ENCODE assay signal across 1 cellular context in the genomic region with DNA sequence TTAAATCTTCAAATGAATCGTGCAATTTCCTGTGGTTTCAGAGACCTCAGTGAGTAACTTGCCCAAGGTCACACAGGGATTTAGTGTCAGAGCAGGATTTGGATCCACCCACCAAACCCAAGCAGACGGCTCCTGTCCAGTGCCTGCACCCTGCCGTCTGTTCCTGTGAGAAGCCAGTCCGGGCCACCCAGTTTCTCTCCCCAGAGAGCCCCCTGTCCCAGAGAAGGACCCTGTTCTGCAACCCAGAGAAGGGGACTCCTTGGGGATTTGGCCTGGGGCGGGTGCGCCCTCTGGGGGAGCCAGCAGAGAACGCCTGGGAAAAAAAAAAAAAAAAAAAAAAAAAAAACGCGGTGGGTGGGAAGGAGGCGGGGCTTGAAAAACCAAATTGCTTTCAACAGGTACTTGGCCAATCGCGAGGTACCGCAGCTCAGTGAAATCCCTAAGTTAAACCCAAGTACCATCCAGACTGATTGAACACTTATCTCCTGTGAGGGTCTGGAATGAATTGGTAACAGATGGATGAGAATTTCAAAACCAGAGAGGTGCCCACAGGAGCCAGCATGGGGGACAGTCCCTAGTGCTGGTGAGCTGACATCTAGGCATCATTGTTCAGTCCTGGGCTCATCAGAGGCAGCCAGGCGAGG.
TF ChIP-seq lines count a peak whose summit lies in the region.

No MANE protein-coding gene starts in this region.

TF ChIP-seq in K562, 482 proteins besides CTCF, POLR2A, EP300 and RAD21 (continued from another document):
- TF ChIP-seq, protein P1, sequence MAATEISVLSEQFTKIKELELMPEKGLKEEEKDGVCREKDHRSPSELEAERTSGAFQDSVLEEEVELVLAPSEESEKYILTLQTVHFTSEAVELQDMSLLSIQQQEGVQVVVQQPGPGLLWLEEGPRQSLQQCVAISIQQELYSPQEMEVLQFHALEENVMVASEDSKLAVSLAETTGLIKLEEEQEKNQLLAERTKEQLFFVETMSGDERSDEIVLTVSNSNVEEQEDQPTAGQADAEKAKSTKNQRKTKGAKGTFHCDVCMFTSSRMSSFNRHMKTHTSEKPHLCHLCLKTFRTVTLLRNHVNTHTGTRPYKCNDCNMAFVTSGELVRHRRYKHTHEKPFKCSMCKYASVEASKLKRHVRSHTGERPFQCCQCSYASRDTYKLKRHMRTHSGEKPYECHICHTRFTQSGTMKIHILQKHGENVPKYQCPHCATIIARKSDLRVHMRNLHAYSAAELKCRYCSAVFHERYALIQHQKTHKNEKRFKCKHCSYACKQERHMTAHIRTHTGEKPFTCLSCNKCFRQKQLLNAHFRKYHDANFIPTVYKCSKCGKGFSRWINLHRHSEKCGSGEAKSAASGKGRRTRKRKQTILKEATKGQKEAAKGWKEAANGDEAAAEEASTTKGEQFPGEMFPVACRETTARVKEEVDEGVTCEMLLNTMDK (IDR thresholded peaks at IDR 0.05; ENCODE audit: borderline replicate concordance, insufficient read depth, low read depth, low read length, poor library complexity, severe bottlenecking), result peak; percentile 51
- TF ChIP-seq ZNF766 (CRISPR knock-in tag; conservative IDR thresholded peaks at IDR 0.05) (no peak), NCOA1 (IDR thresholded peaks at IDR 0.05; ENCODE audit: low read depth) (no peak), ZNF274 (IDR thresholded peaks at IDR 0.05; ENCODE audit: borderline replicate concordance, low read depth, low read length) (no peak), CHCHD3 (CRISPR knock-in tag; IDR thresholded peaks at IDR 0.05) (no peak), HNRNPH1 (optimal IDR thresholded peaks at IDR 0.05; ENCODE audit: low read depth, low read length) (no peak), FOXK2 (conservative IDR thresholded peaks at IDR 0.05 in 1 of 2, IDR thresholded peaks at IDR 0.05 in 1 of 2; ENCODE audit: low read depth in 2 of 2) (no peak), EGR1 (conservative IDR thresholded peaks at IDR 0.05) (no peak), SMAD1 (IDR thresholded peaks at IDR 0.05; ENCODE audit: low read depth, low read length, partially characterized antibody) (no peak), IFI16 (CRISPR knock-in tag; IDR thresholded peaks at IDR 0.05) (no peak), SMC3 (conservative IDR thresholded peaks at IDR 0.05; ENCODE audit: insufficient read depth, low read depth, low read length) (0 out of 2 replicates have a peak, but pooled peaks have one; percentile 9), NEUROD1 (IDR thresholded peaks at IDR 0.05; ENCODE audit: borderline replicate concordance, low read depth, low read length, partially characterized antibody) (peak; percentile 21), MBD2 (IDR thresholded peaks at IDR 0.05; ENCODE audit: borderline replicate concordance, low read depth) (no peak), NFATC3 (IDR thresholded peaks at IDR 0.05) (no peak), DIDO1 (tag; IDR thresholded peaks at IDR 0.05; ENCODE audit: low read depth) (no peak), SMAD2 (IDR thresholded peaks at IDR 0.05; ENCODE audit: low read depth, low read length) (no peak), POU5F1 (IDR thresholded peaks at IDR 0.05; ENCODE audit: borderline replicate concordance, low read depth, low read length, partially characterized antibody) (no peak), NONO (IDR thresholded peaks at IDR 0.05; ENCODE audit: low read depth in 2 of 2, low read length in 1 of 2) (no peak), CREBBP (IDR thresholded peaks at IDR 0.05; ENCODE audit: low read depth, low read length) (no peak), XRCC3 (IDR thresholded peaks at IDR 0.05) (no peak), ZSCAN29 (IDR thresholded peaks at IDR 0.05) (no peak), ZNF384 (IDR thresholded peaks at IDR 0.05; ENCODE audit: low read depth, low read length) (peak; percentile 100), ZNF174 (CRISPR knock-in tag; IDR thresholded peaks at IDR 0.05) (no peak), SMARCB1 (IDR thresholded peaks at IDR 0.05; ENCODE audit: insufficient read length, low read depth) (no peak), ZBTB7A (IDR thresholded peaks at IDR 0.05; ENCODE audit: borderline replicate concordance, control insufficient read depth, low read depth, low read length) (0 out of 2 replicates have a peak, but pooled peaks have one; percentile 33), YY1 (IDR thresholded peaks at IDR 0.05; ENCODE audit: borderline replicate concordance in 1 of 3, control insufficient read depth in 1 of 3, extremely low read depth in 1 of 3, insufficient read depth in 3 of 3, insufficient read length in 1 of 3, insufficient replicate concordance in 2 of 3, low read depth in 1 of 3, low read length in 2 of 3) (no peak), KDM5B (IDR thresholded peaks at IDR 0.05; ENCODE audit: insufficient replicate concordance, low read depth, low read length) (no peak), ESRRA (IDR thresholded peaks at IDR 0.05; ENCODE audit: borderline replicate concordance, low read depth) (peak; percentile 70; the same call in 1 of the 2 replicates), MTA2 (IDR thresholded peaks at IDR 0.05; ENCODE audit: low read depth) (no peak)
- TF ChIP-seq, protein P2, sequence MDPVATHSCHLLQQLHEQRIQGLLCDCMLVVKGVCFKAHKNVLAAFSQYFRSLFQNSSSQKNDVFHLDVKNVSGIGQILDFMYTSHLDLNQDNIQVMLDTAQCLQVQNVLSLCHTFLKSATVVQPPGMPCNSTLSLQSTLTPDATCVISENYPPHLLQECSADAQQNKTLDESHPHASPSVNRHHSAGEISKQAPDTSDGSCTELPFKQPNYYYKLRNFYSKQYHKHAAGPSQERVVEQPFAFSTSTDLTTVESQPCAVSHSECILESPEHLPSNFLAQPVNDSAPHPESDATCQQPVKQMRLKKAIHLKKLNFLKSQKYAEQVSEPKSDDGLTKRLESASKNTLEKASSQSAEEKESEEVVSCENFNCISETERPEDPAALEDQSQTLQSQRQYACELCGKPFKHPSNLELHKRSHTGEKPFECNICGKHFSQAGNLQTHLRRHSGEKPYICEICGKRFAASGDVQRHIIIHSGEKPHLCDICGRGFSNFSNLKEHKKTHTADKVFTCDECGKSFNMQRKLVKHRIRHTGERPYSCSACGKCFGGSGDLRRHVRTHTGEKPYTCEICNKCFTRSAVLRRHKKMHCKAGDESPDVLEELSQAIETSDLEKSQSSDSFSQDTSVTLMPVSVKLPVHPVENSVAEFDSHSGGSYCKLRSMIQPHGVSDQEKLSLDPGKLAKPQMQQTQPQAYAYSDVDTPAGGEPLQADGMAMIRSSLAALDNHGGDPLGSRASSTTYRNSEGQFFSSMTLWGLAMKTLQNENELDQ (CRISPR knock-in tag; IDR thresholded peaks at IDR 0.05; ENCODE audit: borderline replicate concordance), result no peak
- TF ChIP-seq, protein P3, sequence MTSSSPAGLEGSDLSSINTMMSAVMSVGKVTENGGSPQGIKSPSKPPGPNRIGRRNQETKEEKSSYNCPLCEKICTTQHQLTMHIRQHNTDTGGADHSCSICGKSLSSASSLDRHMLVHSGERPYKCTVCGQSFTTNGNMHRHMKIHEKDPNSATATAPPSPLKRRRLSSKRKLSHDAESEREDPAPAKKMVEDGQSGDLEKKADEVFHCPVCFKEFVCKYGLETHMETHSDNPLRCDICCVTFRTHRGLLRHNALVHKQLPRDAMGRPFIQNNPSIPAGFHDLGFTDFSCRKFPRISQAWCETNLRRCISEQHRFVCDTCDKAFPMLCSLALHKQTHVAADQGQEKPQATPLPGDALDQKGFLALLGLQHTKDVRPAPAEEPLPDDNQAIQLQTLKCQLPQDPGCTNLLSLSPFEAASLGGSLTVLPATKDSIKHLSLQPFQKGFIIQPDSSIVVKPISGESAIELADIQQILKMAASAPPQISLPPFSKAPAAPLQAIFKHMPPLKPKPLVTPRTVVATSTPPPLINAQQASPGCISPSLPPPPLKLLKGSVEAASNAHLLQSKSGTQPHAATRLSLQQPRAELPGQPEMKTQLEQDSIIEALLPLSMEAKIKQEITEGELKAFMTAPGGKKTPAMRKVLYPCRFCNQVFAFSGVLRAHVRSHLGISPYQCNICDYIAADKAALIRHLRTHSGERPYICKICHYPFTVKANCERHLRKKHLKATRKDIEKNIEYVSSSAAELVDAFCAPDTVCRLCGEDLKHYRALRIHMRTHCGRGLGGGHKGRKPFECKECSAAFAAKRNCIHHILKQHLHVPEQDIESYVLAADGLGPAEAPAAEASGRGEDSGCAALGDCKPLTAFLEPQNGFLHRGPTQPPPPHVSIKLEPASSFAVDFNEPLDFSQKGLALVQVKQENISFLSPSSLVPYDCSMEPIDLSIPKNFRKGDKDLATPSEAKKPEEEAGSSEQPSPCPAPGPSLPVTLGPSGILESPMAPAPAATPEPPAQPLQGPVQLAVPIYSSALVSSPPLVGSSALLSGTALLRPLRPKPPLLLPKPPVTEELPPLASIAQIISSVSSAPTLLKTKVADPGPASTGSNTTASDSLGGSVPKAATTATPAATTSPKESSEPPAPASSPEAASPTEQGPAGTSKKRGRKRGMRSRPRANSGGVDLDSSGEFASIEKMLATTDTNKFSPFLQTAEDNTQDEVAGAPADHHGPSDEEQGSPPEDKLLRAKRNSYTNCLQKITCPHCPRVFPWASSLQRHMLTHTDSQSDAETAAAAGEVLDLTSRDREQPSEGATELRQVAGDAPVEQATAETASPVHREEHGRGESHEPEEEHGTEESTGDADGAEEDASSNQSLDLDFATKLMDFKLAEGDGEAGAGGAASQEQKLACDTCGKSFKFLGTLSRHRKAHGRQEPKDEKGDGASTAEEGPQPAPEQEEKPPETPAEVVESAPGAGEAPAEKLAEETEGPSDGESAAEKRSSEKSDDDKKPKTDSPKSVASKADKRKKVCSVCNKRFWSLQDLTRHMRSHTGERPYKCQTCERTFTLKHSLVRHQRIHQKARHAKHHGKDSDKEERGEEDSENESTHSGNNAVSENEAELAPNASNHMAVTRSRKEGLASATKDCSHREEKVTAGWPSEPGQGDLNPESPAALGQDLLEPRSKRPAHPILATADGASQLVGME (CRISPR knock-in tag; IDR thresholded peaks at IDR 0.05), result no peak
- TF ChIP-seq, protein P4, sequence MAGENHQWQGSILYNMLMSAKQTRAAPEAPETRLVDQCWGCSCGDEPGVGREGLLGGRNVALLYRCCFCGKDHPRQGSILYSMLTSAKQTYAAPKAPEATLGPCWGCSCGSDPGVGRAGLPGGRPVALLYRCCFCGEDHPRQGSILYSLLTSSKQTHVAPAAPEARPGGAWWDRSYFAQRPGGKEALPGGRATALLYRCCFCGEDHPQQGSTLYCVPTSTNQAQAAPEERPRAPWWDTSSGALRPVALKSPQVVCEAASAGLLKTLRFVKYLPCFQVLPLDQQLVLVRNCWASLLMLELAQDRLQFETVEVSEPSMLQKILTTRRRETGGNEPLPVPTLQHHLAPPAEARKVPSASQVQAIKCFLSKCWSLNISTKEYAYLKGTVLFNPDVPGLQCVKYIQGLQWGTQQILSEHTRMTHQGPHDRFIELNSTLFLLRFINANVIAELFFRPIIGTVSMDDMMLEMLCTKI (IDR thresholded peaks at IDR 0.05; ENCODE audit: partially characterized antibody), result no peak
- TF ChIP-seq, protein P5, sequence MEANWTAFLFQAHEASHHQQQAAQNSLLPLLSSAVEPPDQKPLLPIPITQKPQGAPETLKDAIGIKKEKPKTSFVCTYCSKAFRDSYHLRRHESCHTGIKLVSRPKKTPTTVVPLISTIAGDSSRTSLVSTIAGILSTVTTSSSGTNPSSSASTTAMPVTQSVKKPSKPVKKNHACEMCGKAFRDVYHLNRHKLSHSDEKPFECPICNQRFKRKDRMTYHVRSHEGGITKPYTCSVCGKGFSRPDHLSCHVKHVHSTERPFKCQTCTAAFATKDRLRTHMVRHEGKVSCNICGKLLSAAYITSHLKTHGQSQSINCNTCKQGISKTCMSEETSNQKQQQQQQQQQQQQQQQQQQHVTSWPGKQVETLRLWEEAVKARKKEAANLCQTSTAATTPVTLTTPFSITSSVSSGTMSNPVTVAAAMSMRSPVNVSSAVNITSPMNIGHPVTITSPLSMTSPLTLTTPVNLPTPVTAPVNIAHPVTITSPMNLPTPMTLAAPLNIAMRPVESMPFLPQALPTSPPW (CRISPR knock-in tag; IDR thresholded peaks at IDR 0.05), result peak; percentile 79
- TF ChIP-seq, protein P6, sequence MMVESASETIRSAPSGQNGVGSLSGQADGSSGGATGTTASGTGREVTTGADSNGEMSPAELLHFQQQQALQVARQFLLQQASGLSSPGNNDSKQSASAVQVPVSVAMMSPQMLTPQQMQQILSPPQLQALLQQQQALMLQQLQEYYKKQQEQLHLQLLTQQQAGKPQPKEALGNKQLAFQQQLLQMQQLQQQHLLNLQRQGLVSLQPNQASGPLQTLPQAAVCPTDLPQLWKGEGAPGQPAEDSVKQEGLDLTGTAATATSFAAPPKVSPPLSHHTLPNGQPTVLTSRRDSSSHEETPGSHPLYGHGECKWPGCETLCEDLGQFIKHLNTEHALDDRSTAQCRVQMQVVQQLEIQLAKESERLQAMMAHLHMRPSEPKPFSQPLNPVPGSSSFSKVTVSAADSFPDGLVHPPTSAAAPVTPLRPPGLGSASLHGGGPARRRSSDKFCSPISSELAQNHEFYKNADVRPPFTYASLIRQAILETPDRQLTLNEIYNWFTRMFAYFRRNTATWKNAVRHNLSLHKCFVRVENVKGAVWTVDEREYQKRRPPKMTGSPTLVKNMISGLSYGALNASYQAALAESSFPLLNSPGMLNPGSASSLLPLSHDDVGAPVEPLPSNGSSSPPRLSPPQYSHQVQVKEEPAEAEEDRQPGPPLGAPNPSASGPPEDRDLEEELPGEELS (CRISPR knock-in tag; IDR thresholded peaks at IDR 0.05; ENCODE audit: borderline replicate concordance), result no peak
